34 cellular contexts compared by ENCODE assay signal in genomic region chr1:38279148-38279547, GRCh38.
"Had no signal": no experiment of that assay in that cellular context is flagged by ENCODE, and none has a peak within 500 bp of the region (broad histone marks: within the 10 kb centered on the region; RNA-seq: fewer than 3 reads in every experiment).

No MANE protein-coding gene starts in this region.

- FAIRE-seq: TTC549 had no signal

- H3K4me1 Mint-ChIP-seq: activated B cell treated with CpG ODN at 0.5 μM for 24 hours; activated CD4-positive, alpha-beta memory T cell treated with anti-CD3 and anti-CD28 coated beads, Interleukin-2, amount 10 ng/mL, durations not matched to agents 7 days and 5 days; activated CD4-positive, alpha-beta T cell treated with anti-CD3 and anti-CD28 coated beads for 36 hours; activated CD4-positive, alpha-beta T cell treated with anti-CD3 and anti-CD28 coated beads, Interleukin-2, amount 10 ng/mL, durations not matched to agents 24 days and 14 days; activated CD4-positive, alpha-beta T cell treated with anti-CD3 and anti-CD28 coated beads, Interleukin-2, amount 10 ng/mL, durations not matched to agents 7 days and 5 days; activated CD8-positive, alpha-beta memory T cell treated with anti-CD3 and anti-CD28 coated beads, Interleukin-2, amount 10 ng/mL, durations not matched to agents 7 days and 5 days; T-cell had no signal

- ATAC-seq: activated CD4-positive, alpha-beta T cell treated with anti-CD3 and anti-CD28 coated beads for 36 hours; activated CD4-positive, CD25-positive, alpha-beta regulatory T cell treated with anti-CD3 and anti-CD28 coated beads, Interleukin-2, amount 50 U/mL, for 24 hours; activated CD8-positive, alpha-beta memory T cell treated with anti-CD3 and anti-CD28 coated beads, Interleukin-2, amount 10 ng/mL, durations not matched to agents 7 days and 5 days; activated CD8-positive, alpha-beta T cell treated with anti-CD3 and anti-CD28 coated beads for 36 hours; activated CD8-positive, alpha-beta T cell treated with anti-CD3 and anti-CD28 coated beads, Interleukin-2, amount 10 ng/mL, durations not matched to agents 7 days and 5 days; T-cell; T-helper 17 cell; WTC11 had no signal

- H3K4me3 Mint-ChIP-seq: activated B cell treated with CpG ODN at 0.5 μM for 24 hours; activated CD4-positive, alpha-beta memory T cell treated with anti-CD3 and anti-CD28 coated beads for 36 hours; activated CD4-positive, alpha-beta memory T cell treated with anti-CD3 and anti-CD28 coated beads, Interleukin-2, amount 10 ng/mL, durations not matched to agents 7 days and 5 days; activated CD4-positive, alpha-beta T cell treated with anti-CD3 and anti-CD28 coated beads for 36 hours; activated CD4-positive, alpha-beta T cell treated with anti-CD3 and anti-CD28 coated beads, Interleukin-2, amount 10 ng/mL, durations not matched to agents 24 days and 14 days; activated CD4-positive, alpha-beta T cell treated with anti-CD3 and anti-CD28 coated beads, Interleukin-2, amount 10 ng/mL, durations not matched to agents 7 days and 5 days; activated CD8-positive, alpha-beta memory T cell treated with anti-CD3 and anti-CD28 coated beads, Interleukin-2, amount 10 ng/mL, durations not matched to agents 7 days and 5 days; activated CD8-positive, alpha-beta T cell treated with anti-CD3 and anti-CD28 coated beads for 36 hours; activated CD8-positive, alpha-beta T cell treated with anti-CD3 and anti-CD28 coated beads, Interleukin-2, amount 10 ng/mL, durations not matched to agents 7 days and 5 days; T-cell; T-helper 1 cell treated with Interleukin-12 subunit alpha and Interleukin-12 subunit beta and Interleukin-4 antibody, amounts not matched to agents 30 μg/mL and 1 μg/mL, for 36 hours; T-helper 17 cell; T-helper 2 cell treated with Interferon-gamma antibody and Interleukin-4, amounts not matched to agents 5 μg/mL and 100 μg/mL, for 36 hours; WTC11 had no signal

- DNase-seq: activated B cell treated with CpG ODN at 0.5 μM for 24 hours; activated CD4-positive, alpha-beta memory T cell treated with anti-CD3 and anti-CD28 coated beads for 36 hours; activated CD4-positive, alpha-beta memory T cell treated with anti-CD3 and anti-CD28 coated beads, Interleukin-2, amount 10 ng/mL, durations not matched to agents 7 days and 5 days; activated CD4-positive, alpha-beta T cell treated with anti-CD3 and anti-CD28 coated beads for 1 hour; activated CD4-positive, alpha-beta T cell treated with anti-CD3 and anti-CD28 coated beads for 36 hours; activated CD4-positive, alpha-beta T cell treated with anti-CD3 and anti-CD28 coated beads for 4 hours; activated CD4-positive, alpha-beta T cell treated with anti-CD3 and anti-CD28 coated beads for 48 hours; activated CD4-positive, alpha-beta T cell treated with anti-CD3 and anti-CD28 coated beads, Interleukin-2, amount 10 ng/mL, durations not matched to agents 24 days and 14 days; activated CD4-positive, alpha-beta T cell treated with anti-CD3 and anti-CD28 coated beads, Interleukin-2, amount 10 ng/mL, durations not matched to agents 7 days and 5 days; activated CD4-positive, alpha-beta T cell treated with anti-CD3 and anti-CD28 coated beads, Interleukin-2, amount 50 U/mL, for 1 hour; activated CD4-positive, alpha-beta T cell treated with anti-CD3 and anti-CD28 coated beads, Interleukin-2, amount 50 U/mL, for 4 hours; activated CD4-positive, alpha-beta T cell treated with anti-CD3 and anti-CD28 coated beads, Interleukin-2, amount 50 U/mL, for 48 hours; activated CD4-positive, CD25-positive, alpha-beta regulatory T cell; activated CD4-positive, CD25-positive, alpha-beta regulatory T cell treated with anti-CD3 and anti-CD28 coated beads, Interleukin-2, amount 50 U/mL, for 72 hours; activated CD8-positive, alpha-beta memory T cell treated with anti-CD3 and anti-CD28 coated beads for 24 hours; activated CD8-positive, alpha-beta memory T cell treated with anti-CD3 and anti-CD28 coated beads, Interleukin-2, amount 10 ng/mL, durations not matched to agents 7 days and 5 days; activated CD8-positive, alpha-beta memory T cell treated with anti-CD3 and anti-CD28 coated beads, Interleukin-2, amount 50 U/mL, for 4 hours; activated CD8-positive, alpha-beta memory T cell treated with anti-CD3 and anti-CD28 coated beads, Interleukin-2, amount 50 U/mL, for 48 hours; activated CD8-positive, alpha-beta T cell treated with anti-CD3 and anti-CD28 coated beads for 36 hours; activated CD8-positive, alpha-beta T cell treated with anti-CD3 and anti-CD28 coated beads, Interleukin-2, amount 10 ng/mL, durations not matched to agents 7 days and 5 days; activated T-cell treated with anti-CD3 and anti-CD28 coated beads for 4 hours; T-cell; T-helper 1 cell; T-helper 17 cell; T-helper 2 cell; T-helper 9 cell; T1000; WERI-Rb-1 had no signal

- H3K27ac ChIP-seq: VCaP, WERI-Rb-1 had no signal

- H3K27ac Mint-ChIP-seq: activated B cell treated with CpG ODN at 0.5 μM for 24 hours; activated CD4-positive, alpha-beta memory T cell treated with anti-CD3 and anti-CD28 coated beads for 36 hours; activated CD4-positive, alpha-beta memory T cell treated with anti-CD3 and anti-CD28 coated beads, Interleukin-2, amount 10 ng/mL, durations not matched to agents 7 days and 5 days; activated CD4-positive, alpha-beta T cell treated with anti-CD3 and anti-CD28 coated beads for 36 hours; activated CD4-positive, alpha-beta T cell treated with anti-CD3 and anti-CD28 coated beads, Interleukin-2, amount 10 ng/mL, durations not matched to agents 24 days and 14 days; activated CD4-positive, alpha-beta T cell treated with anti-CD3 and anti-CD28 coated beads, Interleukin-2, amount 10 ng/mL, durations not matched to agents 7 days and 5 days; activated CD8-positive, alpha-beta memory T cell treated with anti-CD3 and anti-CD28 coated beads, Interleukin-2, amount 10 ng/mL, durations not matched to agents 7 days and 5 days; activated CD8-positive, alpha-beta T cell treated with anti-CD3 and anti-CD28 coated beads for 36 hours; activated CD8-positive, alpha-beta T cell treated with anti-CD3 and anti-CD28 coated beads, Interleukin-2, amount 10 ng/mL, durations not matched to agents 7 days and 5 days; T-cell; T-helper 1 cell treated with Interleukin-12 subunit alpha and Interleukin-12 subunit beta and Interleukin-4 antibody, amounts not matched to agents 30 μg/mL and 1 μg/mL, for 36 hours; T-helper 17 cell; T-helper 2 cell treated with Interferon-gamma antibody and Interleukin-4, amounts not matched to agents 5 μg/mL and 100 μg/mL, for 36 hours; WTC11 had no signal

- H3K36me3 ChIP-seq: WERI-Rb-1 had no signal

- H3K36me3 Mint-ChIP-seq: activated CD8-positive, alpha-beta memory T cell treated with anti-CD3 and anti-CD28 coated beads, Interleukin-2, amount 10 ng/mL, durations not matched to agents 7 days and 5 days; T-cell had no signal
